In the genomic region with DNA sequence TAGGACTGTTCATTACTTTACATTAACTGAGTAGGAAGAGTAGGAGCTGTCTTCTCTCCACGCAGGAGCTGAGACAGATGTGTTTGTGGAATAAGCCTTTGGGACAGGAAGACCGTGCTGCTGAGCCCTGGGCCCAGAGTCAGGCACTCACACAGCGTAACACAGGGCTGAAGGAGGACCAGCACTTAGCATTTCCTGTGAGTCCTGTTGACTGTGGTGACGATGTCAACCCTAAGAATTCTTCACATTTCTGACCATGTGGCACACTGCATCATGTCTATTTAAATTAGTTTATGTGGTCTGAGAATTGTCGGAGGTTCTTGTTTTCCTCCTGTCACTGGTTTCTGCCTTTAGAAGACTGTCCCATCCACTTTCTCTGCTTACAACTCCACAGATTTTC, we compare ENCODE assay signal across 8 cellular contexts.
DNase-seq lines count a peak whose midpoint lies in the region; ATAC-seq, FAIRE-seq and TF ChIP-seq lines count a peak whose summit lies in the region.

No MANE protein-coding gene starts in this region.

- TF ChIP-seq CTCF in mucosa of descending colon (IDR thresholded peaks at IDR 0.05): no peak
- TF ChIP-seq CTCF in esophagus muscularis mucosa (IDR thresholded peaks at IDR 0.05): no peak

- H3K36me3 ChIP-seq in mucosa of descending colon (ENCODE audit: low read depth): no peaks in the 10 kb centered on the region
- no peaks in the 10 kb centered on the region for H3K36me3 ChIP-seq in Karpas-422 (ENCODE audit: insufficient read depth, low read length)
- H3K36me3 ChIP-seq in esophagus muscularis mucosa: peaks cover 0 to 11% (median 0%) of the 10 kb centered on the region in 4 donors

- no peak overlapping the region for H3K9ac ChIP-seq in Karpas-422 (ENCODE audit: low read length)

- H3K9me2 ChIP-seq in Karpas-422 (replicated peaks; ENCODE audit: insufficient read depth, low read length): no peaks in the 10 kb centered on the region

- TF ChIP-seq EP300 in esophagus muscularis mucosa (IDR thresholded peaks at IDR 0.05): no peak

- intact Hi-C loops in mucosa of descending colon (cut with DNase I, micrococcal nuclease) (no loop called here), esophagus muscularis mucosa (cut with DNase I) (no loop called here)

- FAIRE-seq in GM18507 (lab: Jason Lieb, UNC): peak; percentile 73
- no peak for FAIRE-seq in RCC 7860 (lab: Jason Lieb, UNC)

- H2AFZ ChIP-seq in Karpas-422 (ENCODE audit: low read length): no peak overlapping the region

- H3K4me3 ChIP-seq in mucosa of descending colon (no peak overlapping the region), Karpas-422 (ENCODE audit: low read length) (no peak overlapping the region), esophagus muscularis mucosa (no peak overlapping the region)

- 0 out of 2 replicates have a peak, but pooled peaks cover 5% of the 10 kb centered on the region for H4K20me1 ChIP-seq in Karpas-422 (ENCODE audit: insufficient read depth, low read depth, low read length)

- no peaks in the 10 kb centered on the region for H3K9me3 ChIP-seq in mucosa of descending colon
- H3K9me3 ChIP-seq in Karpas-422 (ENCODE audit: low read length): no peaks in the 10 kb centered on the region
- no peaks in the 10 kb centered on the region for H3K9me3 ChIP-seq in esophagus muscularis mucosa

- H3K4me2 ChIP-seq in Karpas-422 (ENCODE audit: low read depth, low read length, poor library complexity, severe bottlenecking): no peak overlapping the region

- no peaks in the 10 kb centered on the region for H3K79me2 ChIP-seq in Karpas-422 (ENCODE audit: low read length)

- WGBS in esophagus muscularis mucosa: 77% methylated on average over 5 of the region's 5 CpGs

- no peaks in the 10 kb centered on the region for H3K27me3 ChIP-seq in Karpas-422 (ENCODE audit: low read length)
- H3K27me3 ChIP-seq in esophagus muscularis mucosa: no peaks in the 10 kb centered on the region

- H3K4me1 ChIP-seq in mucosa of descending colon (ENCODE audit: low read depth) (peaks cover 8% of the 10 kb centered on the region), Karpas-422 (ENCODE audit: low read length) (peaks cover 5% of the 10 kb centered on the region; the same call in 1 of the 2 replicates), esophagus muscularis mucosa (peaks cover 0 to 5% (median 2%) of the 10 kb centered on the region in 4 donors)

- no peak overlapping the region for H3K27ac ChIP-seq in Karpas-422 (ENCODE audit: low read length)
- no peak overlapping the region for H3K27ac ChIP-seq in esophagus muscularis mucosa (replicated peaks in 1 of 4)

- DNase-seq in GM18507 (ENCODE audit: extremely low spot score, insufficient read length, low read depth): peak; percentile 33
- peak; percentile 53 for DNase-seq in RCC 7860 (ENCODE audit: low spot score)
- no peak for DNase-seq in mucosa of descending colon
- DNase-seq in Karpas-422: no peak
- no peak for DNase-seq in HuH-7.5 (ENCODE audit: low spot score)
- no peak for DNase-seq in 8988T
- DNase-seq in esophagus muscularis mucosa (ENCODE audit: extremely low spot score): no peak

- ATAC-seq in GM21737 (IDR thresholded peaks at IDR 0.05; ENCODE audit: unreplicated experiment) (peak; percentile 48), mucosa of descending colon (peak; percentile 73)

- no peak for TF ChIP-seq POLR2A in esophagus muscularis mucosa (IDR thresholded peaks at IDR 0.05; ENCODE audit: low read depth)

Comparison
In these comparisons a context has a peak if more than half of its experiments do, and no peak if none do; other contexts are left out.
1. DNase-seq: peak in GM18507 (single experiment) and RCC 7860 (single experiment); none in mucosa of descending colon (0 of 3), Karpas-422 (single experiment), HuH-7.5 (single experiment), 8988T (single experiment) and esophagus muscularis mucosa (single experiment).